8 cellular contexts compared by ENCODE assay signal in the genomic region with DNA sequence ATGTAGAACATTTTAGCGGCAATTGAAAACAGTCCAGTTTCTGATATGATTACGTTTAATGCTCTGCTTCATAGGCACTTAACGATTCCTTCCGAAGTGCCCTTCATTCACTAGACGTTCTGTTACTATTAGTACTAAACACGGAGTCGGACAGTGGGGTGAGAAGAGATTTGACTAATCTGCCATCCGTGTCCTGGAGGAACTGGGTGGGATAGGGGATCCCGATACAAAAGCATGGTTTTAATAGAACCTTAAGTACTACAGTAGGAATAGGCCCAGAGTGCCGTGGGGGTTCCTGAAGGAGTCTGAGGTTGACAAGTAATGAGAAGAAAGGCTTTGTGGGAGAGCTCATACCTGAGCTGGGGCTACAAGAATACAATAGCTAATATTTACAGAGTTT. TPM values are rescaled to one million over a fixed set of nuclear protein-coding genes. Genes with fewer than 3 reads are reported as not detected.
A peak's percentile ranks its signal among the peaks of the same experiment; 100 is the strongest.
DNase-seq lines count a peak whose midpoint lies in the region; ATAC-seq, FAIRE-seq and TF ChIP-seq lines count a peak whose summit lies in the region.

No MANE protein-coding gene starts in this region.

- TF ChIP-seq CTCF in HepG2 (CRISPR knock-in tag; IDR thresholded peaks at IDR 0.05) (no peak), transverse colon (IDR thresholded peaks at IDR 0.05) (no peak)

- CTCF ChIA-PET in activated naive CD4-positive, alpha-beta T cell treated with anti-CD3 and anti-CD28 coated beads for 36 hours (lab: Charles Lee) = interaction anchor here (1.1 kb wide), 1 partner anchor 19 kb away, joined by 3 read pairs; no protein-coding TSS in a partner anchor
- CTCF ChIA-PET in HepG2 (lab: Yijun Ruan, JAX; ENCODE audit: low intra/inter-chr PET ratio, low total read pairs) = no interaction called here

- H2AFZ ChIP-seq in HepG2 (ENCODE audit: low read length) = peak overlapping the region; percentile 97

- no peak for TF ChIP-seq RAD21 in HepG2 (CRISPR knock-in tag; IDR thresholded peaks at IDR 0.05)

- H3K4me1 ChIP-seq in HepG2 (ENCODE audit: insufficient read depth, low read length) (peaks cover 28% of the 10 kb centered on the region), transverse colon (peaks cover 12 to 21% (median 14%) of the 10 kb centered on the region in 4 donors)

- H3K9me3 Mint-ChIP-seq in activated naive CD4-positive, alpha-beta T cell treated with anti-CD3 and anti-CD28 coated beads for 36 hours = peaks cover 3% of the 10 kb centered on the region
- peaks cover 9% of the 10 kb centered on the region for H3K9me3 Mint-ChIP-seq in activated naive CD8-positive, alpha-beta T cell (ENCODE audit: low read depth)

- peaks cover 4% of the 10 kb centered on the region for H3K36me3 Mint-ChIP-seq in activated naive CD4-positive, alpha-beta T cell treated with anti-CD3 and anti-CD28 coated beads for 36 hours (ENCODE audit: low read depth)
- H3K36me3 Mint-ChIP-seq in activated naive CD8-positive, alpha-beta T cell = peaks cover 10% of the 10 kb centered on the region

- no peak for DNase-seq in activated naive CD4-positive, alpha-beta T cell treated with anti-CD3 and anti-CD28 coated beads for 36 hours
- no peak for DNase-seq in activated naive CD4-positive, alpha-beta T cell treated with anti-CD3 and anti-CD28 coated beads, Interleukin-2, amount 50 U/mL, for 16 hours
- DNase-seq in HepG2 (ENCODE audit: low spot score) = no peak
- no peak for DNase-seq in transverse colon
- no peak for DNase-seq in occipital lobe (lab: John Stamatoyannopoulos, UW)
- no peak for DNase-seq in NCI-H2107 treated with DMSO at 0.1 percent for 48 hours (lab: John Stamatoyannopoulos, UW; ENCODE audit: unreplicated experiment)

- H3K27me3 ChIP-seq in HepG2 (ENCODE audit: control insufficient read depth in 1 of 2, insufficient read depth in 2 of 2, low read length in 2 of 2) (no peaks in the 10 kb centered on the region; a peak in 1 of 5 replicates), transverse colon (no peaks in the 10 kb centered on the region)

- H3K36me3 ChIP-seq in HepG2 (replicated peaks in 1 of 2; ENCODE audit: control insufficient read depth in 1 of 2, insufficient read depth in 2 of 2, low read length in 2 of 2) (no peaks in the 10 kb centered on the region), transverse colon (peaks cover 0 to 7% (median 0%) of the 10 kb centered on the region in 4 donors)

- TSS peak; percentile 65 for BruUV-seq in HepG2 (replicated peaks; lab: Mats Ljungman, UMichigan)

- ATAC-seq in HepG2 (peak; percentile 1; the same call in 2 of the 3 replicates), GM21360 (IDR thresholded peaks at IDR 0.05; ENCODE audit: unreplicated experiment) (no peak)

- peak overlapping the region; percentile 95 for H3K4me2 ChIP-seq in HepG2 (ENCODE audit: low read depth, low read length)

- peak overlapping the region; percentile 85 for H3K4me3 Mint-ChIP-seq in activated naive CD4-positive, alpha-beta T cell treated with anti-CD3 and anti-CD28 coated beads for 36 hours
- H3K4me3 Mint-ChIP-seq in activated naive CD8-positive, alpha-beta T cell = peak overlapping the region; percentile 99

- H3K9ac ChIP-seq in HepG2 (ENCODE audit: insufficient read depth, low read depth, low read length) = peak overlapping the region; percentile 74

- no peak overlapping the region for H3K27ac Mint-ChIP-seq in activated naive CD4-positive, alpha-beta T cell treated with anti-CD3 and anti-CD28 coated beads for 36 hours
- H3K27ac Mint-ChIP-seq in activated naive CD8-positive, alpha-beta T cell = peak overlapping the region; percentile 85

- H3K4me1 Mint-ChIP-seq in activated naive CD4-positive, alpha-beta T cell treated with anti-CD3 and anti-CD28 coated beads for 36 hours (ENCODE audit: low read depth) = peaks cover 24% of the 10 kb centered on the region
- H3K4me1 Mint-ChIP-seq in activated naive CD8-positive, alpha-beta T cell (ENCODE audit: low read depth) = peaks cover 21% of the 10 kb centered on the region

- H3K79me2 ChIP-seq in HepG2 (ENCODE audit: insufficient read depth, low read length) = peaks cover 29% of the 10 kb centered on the region

- TF ChIP-seq POLR2A in HepG2 (IDR thresholded peaks at IDR 0.05; ENCODE audit: insufficient read depth in 1 of 2, low read depth in 2 of 2, low read length in 2 of 2) (no peak), transverse colon (IDR thresholded peaks at IDR 0.05) (no peak)

- TF ChIP-seq EP300 in HepG2 (IDR thresholded peaks at IDR 0.05; ENCODE audit: low read depth in 2 of 2, low read length in 2 of 2) (no peak), HepG2 (CRISPR knock-in tag; IDR thresholded peaks at IDR 0.05; ENCODE audit: borderline replicate concordance) (no peak), transverse colon (IDR thresholded peaks at IDR 0.05; ENCODE audit: low read depth) (no peak)

- H3K4me3 ChIP-seq in HepG2 (replicated peaks in 1 of 3; ENCODE audit: insufficient read depth in 1 of 3, low read depth in 2 of 3, low read length in 3 of 3) (peak overlapping the region; percentile 58 to 97 (median 81)), transverse colon (peak overlapping the region; percentile 47 to 79 (median 58))

- no peaks in the 10 kb centered on the region for H3K27me3 Mint-ChIP-seq in activated naive CD4-positive, alpha-beta T cell treated with anti-CD3 and anti-CD28 coated beads for 36 hours (ENCODE audit: low read depth)
- H3K27me3 Mint-ChIP-seq in activated naive CD8-positive, alpha-beta T cell = no peaks in the 10 kb centered on the region

- H3K9me3 ChIP-seq in HepG2 (ENCODE audit: low read length) = no peaks in the 10 kb centered on the region
- H3K9me3 ChIP-seq in transverse colon = no peaks in the 10 kb centered on the region

- in situ Hi-C loops in HepG2 (cut with HindIII; ENCODE audit: extremely low pct_ligation_motif_present, low pct_unique_long_range_greater_than_20kb) (no loop called here), transverse colon (cut with MboI; ENCODE audit: low pct_ligation_motif_present in 1 of 4, low pct_unique_long_range_greater_than_20kb in 1 of 4, low sequenced_read_pairs in 3 of 4) (no loop called here)

- H3K27ac ChIP-seq in HepG2 (ENCODE audit: extremely low read length, insufficient read depth, low read length) = peak overlapping the region; percentile 8
- H3K27ac ChIP-seq in transverse colon = peak overlapping the region in 3 of 4 donors; percentile 62 to 79 (median 76)

- H4K20me1 ChIP-seq in HepG2 (ENCODE audit: insufficient read depth, low read length) = no peaks in the 10 kb centered on the region

- POLR2A ChIA-PET in HepG2 (lab: Yijun Ruan, JAX) = interaction anchor here (0.7 to 2.4 kb wide), 7 partner anchors 17 to 276 kb away, joined by 3 to 8 read pairs (median 4); partner anchors contain the start of genes SOS1 and SRSF7

- intact Hi-C loops in activated naive CD4-positive, alpha-beta T cell treated with anti-CD3 and anti-CD28 coated beads for 36 hours (cut with micrococcal nuclease) = loop anchor here (5.0 kb wide), 1 partner anchor 246 kb away; the partner anchor contains the start of gene SOS1
- intact Hi-C loops in HepG2 (cut with micrococcal nuclease; ENCODE audit: unreplicated experiment) = loop anchor here (5.0 to 10.0 kb wide), 2 partner anchors 51 to 258 kb away; no protein-coding TSS in a partner anchor
- intact Hi-C loops in transverse colon (cut with DNase I; ENCODE audit: low total_unique reads) = no loop called here

- no peak for FAIRE-seq in HepG2 (lab: Jason Lieb, UNC)

- WGBS in HepG2 (ENCODE audit: low lambda C conversion rate) = 2% methylated on average over 10 of the region's 10 CpGs
- WGBS in transverse colon (ENCODE audit: low coverage in 1 of 2), 2 donors = 9 to 31% methylated on average over 2 to 10 of the region's 10 CpGs

RNA-seq across cellular contexts. Expression of gene MORN2, which starts 0.6 kb away (rescaled TPM):
- total RNA-seq in activated naive CD4-positive, alpha-beta T cell treated with anti-CD3 and anti-CD28 coated beads for 36 hours = 1 to 10 TPM; 5.1 to 6.2 TPM
- total RNA-seq in HepG2 (2016; rRNA removed; fragmentation: Illumina TruSeq; extraction: Trizol) (28.0 and 38.6 TPM in 2 replicates), transverse colon (10 to 100 TPM in 2 of 4 donors, 1 to 10 TPM in 1, not detected in 1; 10.0 to 14.6 (median 12.9) TPM), occipital lobe (16.7 TPM)
- total RNA-seq in HepG2 (2016; cell fraction: cytosol; rRNA removed; fragmentation: Illumina TruSeq; extraction: Trizol; ENCODE audit: low read depth) = 15.2 and 17.8 TPM in 2 replicates
- 26.8 and 38.7 TPM in 2 replicates for total RNA-seq in HepG2 (2016; cell fraction: insoluble cytoplasmic fraction; rRNA removed; fragmentation: Illumina TruSeq; extraction: Trizol)
- 21.3 and 23.0 TPM in 2 replicates for total RNA-seq in HepG2 (2016; cell fraction: membrane; rRNA removed; fragmentation: Illumina TruSeq; extraction: Trizol)
- total RNA-seq in HepG2 (2016; cell fraction: nucleus; rRNA removed; fragmentation: Illumina TruSeq; extraction: Trizol) = 10.8 and 13.4 TPM in 2 replicates
- polyA plus RNA-seq in HepG2 (2011; rRNA removed) = 4.6 and 7.0 TPM in 2 replicates
- 3.8 and 5.3 TPM in 2 replicates for polyA plus RNA-seq in HepG2 (2011; cell fraction: cytosol; rRNA removed)
- polyA plus RNA-seq in HepG2 (2011; cell fraction: nucleus; rRNA removed) = 0.76 and 1.3 TPM in 2 replicates
- polyA plus RNA-seq in HepG2 (2012) = 8.9 and 12.7 TPM in 2 replicates
- polyA plus RNA-seq in HepG2 (2016; cell fraction: cytosol; fragmentation: Illumina TruSeq; extraction: Trizol; ENCODE audit: low read depth) = 16.5 and 17.4 TPM in 2 replicates
- 36.3 and 42.2 TPM in 2 replicates for polyA plus RNA-seq in HepG2 (2016; cell fraction: insoluble cytoplasmic fraction; fragmentation: Illumina TruSeq; extraction: Trizol; ENCODE audit: low read depth)
- 21.4 and 21.5 TPM in 2 replicates for polyA plus RNA-seq in HepG2 (2016; cell fraction: membrane; fragmentation: Illumina TruSeq; extraction: Trizol; ENCODE audit: low read depth)
- polyA plus RNA-seq in HepG2 (2016; cell fraction: nucleus; fragmentation: Illumina TruSeq; extraction: Trizol; ENCODE audit: insufficient read depth, low read depth) = 19.3 and 21.2 TPM in 2 replicates
- polyA minus RNA-seq in HepG2 (2011; rRNA and poly(A)+ RNA removed; ENCODE audit: low replicate concordance) = 0.58 and 1.8 TPM in 2 replicates
- 2.3 and 2.4 TPM in 2 replicates for polyA minus RNA-seq in HepG2 (2011; cell fraction: cytosol; rRNA and poly(A)+ RNA removed)
- polyA minus RNA-seq in HepG2 (2011; cell fraction: nucleus; rRNA and poly(A)+ RNA removed) = 1.8 and 3.2 TPM in 2 replicates

RNA-seq across cellular contexts. Expression of gene DHX57, which starts 0.7 kb away (rescaled TPM):
- total RNA-seq in activated naive CD4-positive, alpha-beta T cell treated with anti-CD3 and anti-CD28 coated beads for 36 hours = 10 to 100 TPM; 10.8 to 12.5 TPM
- total RNA-seq in HepG2 (2016; rRNA removed; fragmentation: Illumina TruSeq; extraction: Trizol) = 24.2 and 33.3 TPM in 2 replicates
- 5.9 and 6.1 TPM in 2 replicates for total RNA-seq in HepG2 (2016; cell fraction: cytosol; rRNA removed; fragmentation: Illumina TruSeq; extraction: Trizol; ENCODE audit: low read depth)
- total RNA-seq in HepG2 (2016; cell fraction: insoluble cytoplasmic fraction; rRNA removed; fragmentation: Illumina TruSeq; extraction: Trizol) = 21.5 and 35.3 TPM in 2 replicates
- total RNA-seq in HepG2 (2016; cell fraction: membrane; rRNA removed; fragmentation: Illumina TruSeq; extraction: Trizol) = 8.5 and 9.0 TPM in 2 replicates
- 22.5 and 29.3 TPM in 2 replicates for total RNA-seq in HepG2 (2016; cell fraction: nucleus; rRNA removed; fragmentation: Illumina TruSeq; extraction: Trizol)
- polyA plus RNA-seq in HepG2 (2011; rRNA removed) = 9.2 and 10.3 TPM in 2 replicates
- polyA plus RNA-seq in HepG2 (2011; cell fraction: cytosol; rRNA removed) = 5.0 and 6.8 TPM in 2 replicates
- polyA plus RNA-seq in HepG2 (2011; cell fraction: nucleus; rRNA removed) = 5.3 and 7.3 TPM in 2 replicates
- polyA plus RNA-seq in HepG2 (2012) = 8.2 and 11.0 TPM in 2 replicates
- polyA plus RNA-seq in HepG2 (2016; cell fraction: cytosol; fragmentation: Illumina TruSeq; extraction: Trizol; ENCODE audit: low read depth) = 0.76 and 1.6 TPM in 2 replicates
- 28.0 and 28.1 TPM in 2 replicates for polyA plus RNA-seq in HepG2 (2016; cell fraction: insoluble cytoplasmic fraction; fragmentation: Illumina TruSeq; extraction: Trizol; ENCODE audit: low read depth)
- polyA plus RNA-seq in HepG2 (2016; cell fraction: membrane; fragmentation: Illumina TruSeq; extraction: Trizol; ENCODE audit: low read depth) = 2.1 and 3.6 TPM in 2 replicates
- 26.5 and 31.9 TPM in 2 replicates for polyA plus RNA-seq in HepG2 (2016; cell fraction: nucleus; fragmentation: Illumina TruSeq; extraction: Trizol; ENCODE audit: insufficient read depth, low read depth)
- polyA minus RNA-seq in HepG2 (2011; rRNA and poly(A)+ RNA removed; ENCODE audit: low replicate concordance) = 15.2 and 21.4 TPM in 2 replicates
- polyA minus RNA-seq in HepG2 (2011; cell fraction: cytosol; rRNA and poly(A)+ RNA removed) = 10.3 and 17.1 TPM in 2 replicates
- polyA minus RNA-seq in HepG2 (2011; cell fraction: nucleus; rRNA and poly(A)+ RNA removed) = 26.0 and 39.3 TPM in 2 replicates
- 10 to 100 TPM in 2 of 4 donors, 1 to 10 TPM in 2; 1.5 to 29.7 (median 10.6) TPM for total RNA-seq in transverse colon
- 46.5 TPM for total RNA-seq in occipital lobe

RNA-seq across cellular contexts. Expression of gene ARHGEF33, which starts 13.3 kb away (rescaled TPM):
- not detected for total RNA-seq in activated naive CD4-positive, alpha-beta T cell treated with anti-CD3 and anti-CD28 coated beads for 36 hours
- total RNA-seq in HepG2 (2016; rRNA removed; fragmentation: Illumina TruSeq; extraction: Trizol) (not detected in 2 replicates), transverse colon (under 1 TPM in 2 of 4 donors, not detected in 2; 0.14 to 0.32 TPM), occipital lobe (3.9 TPM)
- not detected in 2 replicates for total RNA-seq in HepG2 (2016; cell fraction: cytosol; rRNA removed; fragmentation: Illumina TruSeq; extraction: Trizol; ENCODE audit: low read depth)
- total RNA-seq in HepG2 (2016; cell fraction: insoluble cytoplasmic fraction; rRNA removed; fragmentation: Illumina TruSeq; extraction: Trizol) = 0.04 TPM in 1 of 2 replicates, not detected in the other
- total RNA-seq in HepG2 (2016; cell fraction: membrane; rRNA removed; fragmentation: Illumina TruSeq; extraction: Trizol) = not detected in 2 replicates
- total RNA-seq in HepG2 (2016; cell fraction: nucleus; rRNA removed; fragmentation: Illumina TruSeq; extraction: Trizol) = 0.37 TPM in 1 of 2 replicates, not detected in the other
- polyA plus RNA-seq in HepG2 (2011; rRNA removed) = 0.03 and 0.04 TPM in 2 replicates
- polyA plus RNA-seq in HepG2 (2011; cell fraction: cytosol; rRNA removed) = 0.01 and 0.03 TPM in 2 replicates
- polyA plus RNA-seq in HepG2 (2011; cell fraction: nucleus; rRNA removed) = 0.10 and 0.21 TPM in 2 replicates
- polyA plus RNA-seq in HepG2 (2012) = 0.04 and 0.19 TPM in 2 replicates
- polyA plus RNA-seq in HepG2 (2016; cell fraction: cytosol; fragmentation: Illumina TruSeq; extraction: Trizol; ENCODE audit: low read depth) = not detected in 2 replicates
- not detected in 2 replicates for polyA plus RNA-seq in HepG2 (2016; cell fraction: insoluble cytoplasmic fraction; fragmentation: Illumina TruSeq; extraction: Trizol; ENCODE audit: low read depth)
- not detected in 2 replicates for polyA plus RNA-seq in HepG2 (2016; cell fraction: membrane; fragmentation: Illumina TruSeq; extraction: Trizol; ENCODE audit: low read depth)
- 0.27 and 0.41 TPM in 2 replicates for polyA plus RNA-seq in HepG2 (2016; cell fraction: nucleus; fragmentation: Illumina TruSeq; extraction: Trizol; ENCODE audit: insufficient read depth, low read depth)
- polyA minus RNA-seq in HepG2 (2011; rRNA and poly(A)+ RNA removed; ENCODE audit: low replicate concordance) = 0.04 TPM in 1 of 2 replicates, not detected in the other
- polyA minus RNA-seq in HepG2 (2011; cell fraction: cytosol; rRNA and poly(A)+ RNA removed) = not detected in 2 replicates
- polyA minus RNA-seq in HepG2 (2011; cell fraction: nucleus; rRNA and poly(A)+ RNA removed) = 0.39 and 1.5 TPM in 2 replicates
